23 cellular contexts compared by ENCODE assay signal in genomic region chr10:63171926-63172325, GRCh38. TPM values are rescaled to one million over a fixed set of nuclear protein-coding genes. Genes with fewer than 3 reads are reported as not detected.
DNase-seq lines count a peak whose midpoint lies in the region; ATAC-seq and TF ChIP-seq lines count a peak whose summit lies in the region.
"Had no signal": no experiment of that assay in that cellular context is flagged by ENCODE, and none has a peak within 500 bp of the region (broad histone marks: within the 10 kb centered on the region; RNA-seq: fewer than 3 reads in every experiment).

No MANE protein-coding gene starts in this region.

- TF ChIP-seq CTCF in CD4-positive, alpha-beta T cell (IDR thresholded peaks at IDR 0.05): no peak

- DNase-seq in activated CD4-positive, alpha-beta memory T cell treated with anti-CD3 and anti-CD28 coated beads, Interleukin-2, amount 10 ng/mL, durations not matched to agents 7 days and 5 days: no peak
- no peak for DNase-seq in activated CD4-positive, alpha-beta memory T cell treated with anti-CD3 and anti-CD28 coated beads for 36 hours
- DNase-seq in CD4-positive, alpha-beta T cell: no peak
- no peak for DNase-seq in activated CD8-positive, alpha-beta T cell treated with anti-CD3 and anti-CD28 coated beads, Interleukin-2, amount 10 ng/mL, durations not matched to agents 7 days and 5 days
- no peak for DNase-seq in natural killer cell treated with Interleukin-12 subunit alpha and Interleukin-12 subunit beta and Interleukin-15 and Interleukin-18, amount 100 ng/mL, for 72 hours (ENCODE audit: low spot score)
- DNase-seq in NCI-H524 treated with DMSO at 0.1 percent for 48 hours (lab: John Stamatoyannopoulos, UW) (no peak), hypothalamus (lab: John Stamatoyannopoulos, UW) (no peak), Ammon's horn (ENCODE audit: low spot score) (no peak)
- DNase-seq: activated CD4-positive, alpha-beta T cell treated with anti-CD3 and anti-CD28 coated beads, Interleukin-2, amount 50 U/mL, for 4 hours; activated T-cell treated with anti-CD3 and anti-CD28 coated beads, Interleukin-2, amount 50 U/mL, for 1 hour; DMS79 treated with DMSO at 0.1 percent for 48 hours; effector CD4-positive, alpha-beta T cell; erythroblast; heart right ventricle; left cardiac atrium; NCI-H1694 treated with DMSO at 0.1 percent for 48 hours; NCI-H2171 treated with DMSO at 0.1 percent for 48 hours; NCI-H526; stimulated activated CD4-positive, alpha-beta T cell treated with anti-CD3 and anti-CD28 coated beads, Interleukin-1b, Interleukin-23, amount 100 ng/mL, for 48 hours; T-helper 9 cell had no signal

- intact Hi-C loops in activated CD4-positive, alpha-beta memory T cell treated with anti-CD3 and anti-CD28 coated beads for 36 hours (cut with micrococcal nuclease): loop anchor here (5.0 kb wide), 3 partner anchors 320 to 400 kb away; partner anchors contain the start of gene REEP3
- intact Hi-C loops in CD4-positive, alpha-beta T cell (cut with DNase I, micrococcal nuclease): no loop called here

- no peaks in the 10 kb centered on the region for H3K9me3 Mint-ChIP-seq in activated CD4-positive, alpha-beta memory T cell treated with anti-CD3 and anti-CD28 coated beads, Interleukin-2, amount 10 ng/mL, durations not matched to agents 7 days and 5 days
- no peaks in the 10 kb centered on the region for H3K9me3 Mint-ChIP-seq in activated CD4-positive, alpha-beta memory T cell treated with anti-CD3 and anti-CD28 coated beads for 36 hours
- H3K9me3 Mint-ChIP-seq in CD4-positive, alpha-beta T cell: no peaks in the 10 kb centered on the region
- no peaks in the 10 kb centered on the region for H3K9me3 Mint-ChIP-seq in activated CD8-positive, alpha-beta T cell treated with anti-CD3 and anti-CD28 coated beads, Interleukin-2, amount 10 ng/mL, durations not matched to agents 7 days and 5 days (ENCODE audit: insufficient read depth)
- H3K9me3 Mint-ChIP-seq in natural killer cell treated with Interleukin-12 subunit alpha and Interleukin-12 subunit beta and Interleukin-15 and Interleukin-18, amount 100 ng/mL, for 72 hours: peaks cover 3% of the 10 kb centered on the region

- ATAC-seq in CD4-positive, alpha-beta T cell (ENCODE audit: poor library complexity): no peak
- no peak for ATAC-seq in activated CD8-positive, alpha-beta T cell treated with anti-CD3 and anti-CD28 coated beads, Interleukin-2, amount 10 ng/mL, durations not matched to agents 7 days and 5 days
- no peak for ATAC-seq in natural killer cell treated with Interleukin-12 subunit alpha and Interleukin-12 subunit beta and Interleukin-15 and Interleukin-18, amount 100 ng/mL, for 72 hours

- H3K27ac Mint-ChIP-seq in activated CD4-positive, alpha-beta memory T cell treated with anti-CD3 and anti-CD28 coated beads, Interleukin-2, amount 10 ng/mL, durations not matched to agents 7 days and 5 days: peak overlapping the region; percentile 45
- no peak overlapping the region for H3K27ac Mint-ChIP-seq in activated CD4-positive, alpha-beta memory T cell treated with anti-CD3 and anti-CD28 coated beads for 36 hours
- peak overlapping the region; percentile 62 for H3K27ac Mint-ChIP-seq in CD4-positive, alpha-beta T cell
- peak overlapping the region; percentile 75 for H3K27ac Mint-ChIP-seq in activated CD8-positive, alpha-beta T cell treated with anti-CD3 and anti-CD28 coated beads, Interleukin-2, amount 10 ng/mL, durations not matched to agents 7 days and 5 days
- peak overlapping the region; percentile 89 to 93 for H3K27ac Mint-ChIP-seq in natural killer cell treated with Interleukin-12 subunit alpha and Interleukin-12 subunit beta and Interleukin-15 and Interleukin-18, amount 100 ng/mL, for 72 hours

- H3K27me3 Mint-ChIP-seq in activated CD4-positive, alpha-beta memory T cell treated with anti-CD3 and anti-CD28 coated beads, Interleukin-2, amount 10 ng/mL, durations not matched to agents 7 days and 5 days: no peaks in the 10 kb centered on the region
- no peaks in the 10 kb centered on the region for H3K27me3 Mint-ChIP-seq in activated CD4-positive, alpha-beta memory T cell treated with anti-CD3 and anti-CD28 coated beads for 36 hours
- no peaks in the 10 kb centered on the region for H3K27me3 Mint-ChIP-seq in CD4-positive, alpha-beta T cell
- no peaks in the 10 kb centered on the region for H3K27me3 Mint-ChIP-seq in activated CD8-positive, alpha-beta T cell treated with anti-CD3 and anti-CD28 coated beads, Interleukin-2, amount 10 ng/mL, durations not matched to agents 7 days and 5 days (ENCODE audit: low read depth)
- H3K27me3 Mint-ChIP-seq in natural killer cell treated with Interleukin-12 subunit alpha and Interleukin-12 subunit beta and Interleukin-15 and Interleukin-18, amount 100 ng/mL, for 72 hours: no peaks in the 10 kb centered on the region
- H3K27me3 Mint-ChIP-seq: brain had no signal

- peaks cover 83% of the 10 kb centered on the region for H3K36me3 Mint-ChIP-seq in activated CD4-positive, alpha-beta memory T cell treated with anti-CD3 and anti-CD28 coated beads, Interleukin-2, amount 10 ng/mL, durations not matched to agents 7 days and 5 days (ENCODE audit: low read depth)
- peaks cover 48% of the 10 kb centered on the region for H3K36me3 Mint-ChIP-seq in activated CD4-positive, alpha-beta memory T cell treated with anti-CD3 and anti-CD28 coated beads for 36 hours
- H3K36me3 Mint-ChIP-seq in CD4-positive, alpha-beta T cell (ENCODE audit: low read depth): peaks cover 93% of the 10 kb centered on the region
- peaks cover 80% of the 10 kb centered on the region for H3K36me3 Mint-ChIP-seq in activated CD8-positive, alpha-beta T cell treated with anti-CD3 and anti-CD28 coated beads, Interleukin-2, amount 10 ng/mL, durations not matched to agents 7 days and 5 days (ENCODE audit: low read depth)
- peaks cover 29% of the 10 kb centered on the region for H3K36me3 Mint-ChIP-seq in natural killer cell treated with Interleukin-12 subunit alpha and Interleukin-12 subunit beta and Interleukin-15 and Interleukin-18, amount 100 ng/mL, for 72 hours

- H3K27ac ChIP-seq in CD4-positive, alpha-beta T cell (ENCODE audit: low read depth, low read length): no peak overlapping the region
- H3K27ac ChIP-seq: BLaER1, SK-N-MC had no signal

- no peak overlapping the region for H3K4me3 Mint-ChIP-seq in activated CD4-positive, alpha-beta memory T cell treated with anti-CD3 and anti-CD28 coated beads, Interleukin-2, amount 10 ng/mL, durations not matched to agents 7 days and 5 days
- no peak overlapping the region for H3K4me3 Mint-ChIP-seq in activated CD4-positive, alpha-beta memory T cell treated with anti-CD3 and anti-CD28 coated beads for 36 hours
- no peak overlapping the region for H3K4me3 Mint-ChIP-seq in CD4-positive, alpha-beta T cell
- H3K4me3 Mint-ChIP-seq in activated CD8-positive, alpha-beta T cell treated with anti-CD3 and anti-CD28 coated beads, Interleukin-2, amount 10 ng/mL, durations not matched to agents 7 days and 5 days: no peak overlapping the region
- peak overlapping the region; percentile 52 for H3K4me3 Mint-ChIP-seq in natural killer cell treated with Interleukin-12 subunit alpha and Interleukin-12 subunit beta and Interleukin-15 and Interleukin-18, amount 100 ng/mL, for 72 hours
- H3K4me3 Mint-ChIP-seq: brain had no signal

- CTCF ChIA-PET in activated CD4-positive, alpha-beta memory T cell treated with anti-CD3 and anti-CD28 coated beads, Interleukin-2, amount 10 ng/mL, durations not matched to agents 7 days and 5 days (lab: Charles Lee): interaction anchor here (0.8 kb wide), 1 partner anchor 14 kb away, joined by 3 read pairs; no protein-coding TSS in a partner anchor
- CTCF ChIA-PET in activated CD4-positive, alpha-beta memory T cell treated with anti-CD3 and anti-CD28 coated beads for 36 hours (lab: Charles Lee): interaction anchor here (0.9 to 8.7 kb wide), 4 partner anchors 16 to 548 kb away, joined by 3 to 139 read pairs (median 4); no protein-coding TSS in a partner anchor
- CTCF ChIA-PET in CD4-positive, alpha-beta T cell (lab: Charles Lee): no interaction called here
- CTCF ChIA-PET in activated CD8-positive, alpha-beta T cell treated with anti-CD3 and anti-CD28 coated beads, Interleukin-2, amount 10 ng/mL, durations not matched to agents 7 days and 5 days (lab: Charles Lee): interaction anchor here (1.5 to 10.5 kb wide), 4 partner anchors 11 to 547 kb away, joined by 3 to 234 read pairs (median 14); no protein-coding TSS in a partner anchor

- H3K9me3 ChIP-seq in CD4-positive, alpha-beta T cell (ENCODE audit: control insufficient read depth, low read length): no peaks in the 10 kb centered on the region
- H3K9me3 ChIP-seq: BLaER1, heart right ventricle had no signal

- peaks cover 65% of the 10 kb centered on the region for H3K4me1 Mint-ChIP-seq in activated CD4-positive, alpha-beta memory T cell treated with anti-CD3 and anti-CD28 coated beads, Interleukin-2, amount 10 ng/mL, durations not matched to agents 7 days and 5 days
- H3K4me1 Mint-ChIP-seq in activated CD4-positive, alpha-beta memory T cell treated with anti-CD3 and anti-CD28 coated beads for 36 hours (ENCODE audit: low read depth): peaks cover 47% of the 10 kb centered on the region
- H3K4me1 Mint-ChIP-seq in CD4-positive, alpha-beta T cell (ENCODE audit: low read depth): peaks cover 22% of the 10 kb centered on the region
- peaks cover 79% of the 10 kb centered on the region for H3K4me1 Mint-ChIP-seq in activated CD8-positive, alpha-beta T cell treated with anti-CD3 and anti-CD28 coated beads, Interleukin-2, amount 10 ng/mL, durations not matched to agents 7 days and 5 days (ENCODE audit: low read depth)
- peaks cover 44 to 59% of the 10 kb centered on the region in 2 donors for H3K4me1 Mint-ChIP-seq in natural killer cell treated with Interleukin-12 subunit alpha and Interleukin-12 subunit beta and Interleukin-15 and Interleukin-18, amount 100 ng/mL, for 72 hours (ENCODE audit: low read depth in 2 of 2)

- H3K27me3 ChIP-seq in CD4-positive, alpha-beta T cell (ENCODE audit: control insufficient read depth, insufficient read depth, low read length): no peaks in the 10 kb centered on the region
- H3K27me3 ChIP-seq: BLaER1, heart right ventricle had no signal

- POLR2A ChIA-PET in activated CD4-positive, alpha-beta memory T cell treated with anti-CD3 and anti-CD28 coated beads, Interleukin-2, amount 10 ng/mL, durations not matched to agents 7 days and 5 days (lab: Charles Lee): interaction anchor here (1.0 kb wide), 1 partner anchor 318 kb away, joined by 3 read pairs; no protein-coding TSS in a partner anchor
- POLR2A ChIA-PET in activated CD4-positive, alpha-beta memory T cell treated with anti-CD3 and anti-CD28 coated beads for 36 hours (lab: Charles Lee): no interaction called here
- POLR2A ChIA-PET in CD4-positive, alpha-beta T cell (lab: Charles Lee): no interaction called here
- POLR2A ChIA-PET in activated CD8-positive, alpha-beta T cell treated with anti-CD3 and anti-CD28 coated beads, Interleukin-2, amount 10 ng/mL, durations not matched to agents 7 days and 5 days (lab: Charles Lee): interaction anchor here (1.8 kb wide), 1 partner anchor 96 kb away, joined by 6 read pairs; no protein-coding TSS in a partner anchor

RNA-seq across cellular contexts. Expression of gene NRBF2, which starts 38.8 kb away (rescaled TPM):
- 10 to 100 TPM; 25.1 to 26.8 TPM for total RNA-seq in activated CD4-positive, alpha-beta memory T cell treated with anti-CD3 and anti-CD28 coated beads, Interleukin-2, amount 10 ng/mL, durations not matched to agents 7 days and 5 days
- total RNA-seq in activated CD4-positive, alpha-beta memory T cell treated with anti-CD3 and anti-CD28 coated beads for 36 hours: 10 to 100 TPM; 21.3 to 21.7 TPM
- 10 to 100 TPM; 25.3 to 25.6 TPM for total RNA-seq in CD4-positive, alpha-beta T cell
- total RNA-seq in activated CD8-positive, alpha-beta T cell treated with anti-CD3 and anti-CD28 coated beads, Interleukin-2, amount 10 ng/mL, durations not matched to agents 7 days and 5 days: 10 to 100 TPM; 21.8 to 22.6 TPM
- 10 to 100 TPM; 20.7 to 32.8 TPM for total RNA-seq in natural killer cell treated with Interleukin-12 subunit alpha and Interleukin-12 subunit beta and Interleukin-15 and Interleukin-18, amount 100 ng/mL, for 72 hours

Comparison
In these comparisons a context has a peak if more than half of its experiments do, and no peak if none do; other contexts are left out.
1. POLR2A ChIA-PET loops: an anchor here in activated CD4-positive, alpha-beta memory T cell treated with anti-CD3 and anti-CD28 coated beads, Interleukin-2, amount 10 ng/mL, durations not matched to agents 7 days and 5 days (1.0 kb wide) and activated CD8-positive, alpha-beta T cell treated with anti-CD3 and anti-CD28 coated beads, Interleukin-2, amount 10 ng/mL, durations not matched to agents 7 days and 5 days (1.8 kb wide); none called in activated CD4-positive, alpha-beta memory T cell treated with anti-CD3 and anti-CD28 coated beads for 36 hours and CD4-positive, alpha-beta T cell.